ENCODE assay signal across 11 cellular contexts in genomic region chr3:100982710-100983109, GRCh38. TPM values are rescaled to one million over a fixed set of nuclear protein-coding genes. Genes with fewer than 3 reads are reported as not detected.
DNase-seq lines count a peak whose midpoint lies in the region; ATAC-seq and TF ChIP-seq lines count a peak whose summit lies in the region.
"Had no signal": no experiment of that assay in that cellular context is flagged by ENCODE, and none has a peak within 500 bp of the region (broad histone marks: within the 10 kb centered on the region; RNA-seq: fewer than 3 reads in every experiment).

No MANE protein-coding gene starts in this region.

- peak overlapping the region in 2 of 3 experiments; percentile 89 to 100 for H3K27ac Mint-ChIP-seq in nephron
- H3K27ac Mint-ChIP-seq in T-cell = no peak overlapping the region

- POLR2A ChIA-PET in T-cell (lab: Charles Lee) = no interaction called here

- WGBS in right lobe of liver (ENCODE audit: insufficient coverage, low coverage, low lambda C conversion rate, missing lambda C conversion rate) = 44% methylated on average over 4 of the region's 4 CpGs

- peak; percentile 21 for DNase-seq in amniotic epithelial cell (ENCODE audit: low read depth)
- DNase-seq in fibroblast of villous mesenchyme (ENCODE audit: low read depth) = peak; percentile 26
- DNase-seq in ureter (ENCODE audit: low spot score) = peak; percentile 68
- DNase-seq in right lobe of liver = no peak
- no peak for DNase-seq in mesenteric fat pad (ENCODE audit: low spot score)
- DNase-seq in T-cell = no peak
- DNase-seq: NCI-H69; stimulated activated naive CD4-positive, alpha-beta T cell had no signal

- CTCF ChIA-PET in T-cell (lab: Charles Lee) = no interaction called here

- peaks cover 19% of the 10 kb centered on the region for H3K4me1 Mint-ChIP-seq in nephron
- H3K4me1 Mint-ChIP-seq in T-cell = no peaks in the 10 kb centered on the region

- no peaks in the 10 kb centered on the region for H3K9me3 Mint-ChIP-seq in nephron
- H3K9me3 Mint-ChIP-seq in T-cell = no peaks in the 10 kb centered on the region

- no peaks in the 10 kb centered on the region for H3K27me3 ChIP-seq in right lobe of liver

- no peak overlapping the region for H3K27ac ChIP-seq in right lobe of liver

- TF ChIP-seq CTCF in fibroblast of villous mesenchyme (IDR thresholded peaks at IDR 0.05; ENCODE audit: insufficient read depth, low read depth, low read length) (no peak), nephron (IDR thresholded peaks at IDR 0.05; ENCODE audit: unreplicated experiment in 3 of 3) (no peak), right lobe of liver (IDR thresholded peaks at IDR 0.05) (no peak)

- intact Hi-C loops in right lobe of liver (cut with DNase I) = no loop called here

- H3K27me3 Mint-ChIP-seq in nephron (ENCODE audit: low read depth) = peaks cover 3% of the 10 kb centered on the region
- peaks cover 4 to 9% of the 10 kb centered on the region in 2 donors for H3K27me3 Mint-ChIP-seq in T-cell

- no peak for TF ChIP-seq POLR2A in right lobe of liver (IDR thresholded peaks at IDR 0.05)

- ATAC-seq in HG02588 (IDR thresholded peaks at IDR 0.05; ENCODE audit: unreplicated experiment) (no peak), right lobe of liver (no peak), T-cell (replicated peaks in 1 of 4) (no peak)

- no peaks in the 10 kb centered on the region for H3K4me1 ChIP-seq in right lobe of liver

- no peaks in the 10 kb centered on the region for H3K9me3 ChIP-seq in right lobe of liver

- no peaks in the 10 kb centered on the region for H3K36me3 ChIP-seq in right lobe of liver

- peak overlapping the region in 1 of 3 experiments; percentile 65 for H3K4me3 Mint-ChIP-seq in nephron
- no peak overlapping the region for H3K4me3 Mint-ChIP-seq in T-cell

- H3K36me3 Mint-ChIP-seq in nephron (ENCODE audit: low read depth) (no peaks in the 10 kb centered on the region), T-cell (no peaks in the 10 kb centered on the region)

- H3K4me3 ChIP-seq in fibroblast of villous mesenchyme (ENCODE audit: low read depth, low read length) (no peak overlapping the region), right lobe of liver (no peak overlapping the region)

RNA-seq across cellular contexts. Expression of gene ABI3BP, which starts 10.5 kb away (rescaled TPM):
- total RNA-seq in fibroblast of villous mesenchyme = 4.2 and 7.8 TPM in 2 replicates
- 43.0 TPM for total RNA-seq in ureter
- total RNA-seq in right lobe of liver = 1 to 10 TPM; 1.5 to 4.9 (median 3.0) TPM
- 37.1 TPM for total RNA-seq in mesenteric fat pad
- total RNA-seq in T-cell = under 1 TPM in 3 of 5 donors, not detected in 2; 0.18 to 0.66 (median 0.43) TPM
- total RNA-seq: T-helper 2 cell treated with Interferon-gamma antibody and Interleukin-4, amounts not matched to agents 100 ng/mL and 5 ng/mL, for 36 hours had no signal

Comparison
In these comparisons a context has a peak if more than half of its experiments do, and no peak if none do; other contexts are left out.
1. DNase-seq: peak in amniotic epithelial cell (single experiment), fibroblast of villous mesenchyme (single experiment) and ureter (single experiment); none in right lobe of liver (0 of 3), mesenteric fat pad (single experiment) and T-cell (0 of 34).
2. H3K27ac Mint-ChIP-seq: peak in nephron (2 of 3); none in T-cell (0 of 2).